In genomic region chr15:90099072-90099867, GRCh38 we compare ENCODE assay signal across 1 cellular context.
TF ChIP-seq lines count a peak whose summit lies in the region.

No MANE protein-coding gene starts in this region.

TF ChIP-seq in GM12878, 131 proteins besides CTCF, POLR2A, EP300 and RAD21 (continued from another document and continues in another):
- TF ChIP-seq BCLAF1 (IDR thresholded peaks at IDR 0.05) (no peak), KAT2A (conservative IDR thresholded peaks at IDR 0.05; ENCODE audit: control insufficient read depth, low read depth, low read length) (no peak), NFXL1 (IDR thresholded peaks at IDR 0.05; ENCODE audit: borderline replicate concordance) (no peak), BCL11A (IDR thresholded peaks at IDR 0.05; ENCODE audit: low read depth, low read length) (no peak), CREM (IDR thresholded peaks at IDR 0.05; ENCODE audit: low read depth) (no peak), MYC (IDR thresholded peaks at IDR 0.05; ENCODE audit: insufficient read depth, insufficient read length, insufficient replicate concordance, low read length, severe bottlenecking) (no peak), JUNB (IDR thresholded peaks at IDR 0.05) (no peak), RELA (IDR thresholded peaks at IDR 0.05; ENCODE audit: borderline replicate concordance, partially characterized antibody) (no peak), BACH1 (IDR thresholded peaks at IDR 0.05; ENCODE audit: borderline replicate concordance) (no peak), NFIC (IDR thresholded peaks at IDR 0.05; ENCODE audit: low read depth, low read length) (no peak), WRNIP1 (IDR thresholded peaks at IDR 0.05; ENCODE audit: borderline replicate concordance, low read depth, low read length) (no peak), SP1 (IDR thresholded peaks at IDR 0.05; ENCODE audit: low read depth, low read length) (no peak), TCF7 (IDR thresholded peaks at IDR 0.05; ENCODE audit: borderline replicate concordance) (no peak), ZNF687 (IDR thresholded peaks at IDR 0.05) (no peak), TCF12 (IDR thresholded peaks at IDR 0.05; ENCODE audit: low read depth, low read length) (0 out of 2 replicates have a peak, but pooled peaks have one; percentile 42), MLLT1 (IDR thresholded peaks at IDR 0.05) (no peak), ZNF592 (IDR thresholded peaks at IDR 0.05) (no peak), CBFB (IDR thresholded peaks at IDR 0.05; ENCODE audit: low read depth) (no peak), CHD4 (IDR thresholded peaks at IDR 0.05) (no peak), BHLHE40 (IDR thresholded peaks at IDR 0.05; ENCODE audit: borderline replicate concordance in 1 of 2, low read depth in 2 of 2, low read length in 1 of 2) (peak in 1 of 2 experiments; percentile 23; a peak in 1 of 4 replicates), PRDM15 (CRISPR knock-in tag; IDR thresholded peaks at IDR 0.05) (no peak), IKZF1 (conservative IDR thresholded peaks at IDR 0.05) (no peak; the same call in 1 of the 2 replicates), CEBPZ (IDR thresholded peaks at IDR 0.05; ENCODE audit: low read depth, low read length) (no peak), IRF3 (IDR thresholded peaks at IDR 0.05) (no peak), RFX5 (IDR thresholded peaks at IDR 0.05; ENCODE audit: low read depth, low read length) (no peak), NRF1 (conservative IDR thresholded peaks at IDR 0.05; ENCODE audit: low read depth, low read length) (no peak), CBX5 (IDR thresholded peaks at IDR 0.05; ENCODE audit: low read depth) (no peak), GABPA (IDR thresholded peaks at IDR 0.05; ENCODE audit: low read depth) (no peak), ZBTB11 (CRISPR knock-in tag; IDR thresholded peaks at IDR 0.05) (no peak), NFYA (IDR thresholded peaks at IDR 0.05; ENCODE audit: borderline replicate concordance, low read depth, low read length) (no peak)
